18 cellular contexts compared by ENCODE assay signal in genomic region chr1:36309397-36309796, GRCh38.
"Had no signal": no experiment of that assay in that cellular context is flagged by ENCODE, and none has a peak within 500 bp of the region (broad histone marks: within the 10 kb centered on the region; RNA-seq: fewer than 3 reads in every experiment).

No MANE protein-coding gene starts in this region.

- H3K9me3 Mint-ChIP-seq: central memory CD8-positive, alpha-beta T cell; IgD-negative memory B cell; T-helper 1 cell treated with Interleukin-12 subunit alpha and Interleukin-12 subunit beta and Interleukin-4 antibody, amounts not matched to agents 30 μg/mL and 1 μg/mL, for 36 hours had no signal

- H3K4me2 ChIP-seq: PC-9 had no signal

- H3K27ac Mint-ChIP-seq: activated CD8-positive, alpha-beta T cell treated with anti-CD3 and anti-CD28 coated beads, Interleukin-2, amount 10 ng/mL, durations not matched to agents 7 days and 5 days; IgD-negative memory B cell; T-helper 1 cell treated with Interleukin-12 subunit alpha and Interleukin-12 subunit beta and Interleukin-4 antibody, amounts not matched to agents 30 μg/mL and 1 μg/mL, for 36 hours had no signal

- H3K9me3 ChIP-seq: body of pancreas had no signal

- H3K4me3 ChIP-seq: body of pancreas, PC-9 had no signal

- DNase-seq: activated CD4-positive, alpha-beta T cell treated with anti-CD3 and anti-CD28 coated beads for 4 hours; activated CD8-positive, alpha-beta T cell treated with anti-CD3 and anti-CD28 coated beads, Interleukin-2, amount 10 ng/mL, durations not matched to agents 7 days and 5 days; activated naive CD4-positive, alpha-beta T cell treated with Interleukin-2 at 50 U/mL for 16 hours; activated T-cell treated with anti-CD3 and anti-CD28 coated beads, Interleukin-2, amount 50 U/mL, for 48 hours; body of pancreas; KG1; NCI-H1048; NCI-H146; NCI-H187 treated with DMSO at 0.1 percent for 48 hours; NCI-H2081 treated with DMSO at 0.1 percent for 48 hours; NCI-H446; NCI-H524; PC-9; SHP77 treated with DMSO at 0.1 percent for 48 hours had no signal

- H3K27me3 Mint-ChIP-seq: central memory CD8-positive, alpha-beta T cell; IgD-negative memory B cell had no signal

- ATAC-seq: activated CD4-positive, CD25-positive, alpha-beta regulatory T cell treated with anti-CD3 and anti-CD28 coated beads, Interleukin-2, amount 50 U/mL, for 24 hours; activated CD8-positive, alpha-beta T cell treated with anti-CD3 and anti-CD28 coated beads, Interleukin-2, amount 10 ng/mL, durations not matched to agents 7 days and 5 days; body of pancreas had no signal

- H3K27ac ChIP-seq: body of pancreas, PC-9 had no signal

- H3K36me3 Mint-ChIP-seq: IgD-negative memory B cell had no signal

- H3K4me3 Mint-ChIP-seq: activated CD8-positive, alpha-beta T cell treated with anti-CD3 and anti-CD28 coated beads, Interleukin-2, amount 10 ng/mL, durations not matched to agents 7 days and 5 days; central memory CD8-positive, alpha-beta T cell; T-helper 1 cell treated with Interleukin-12 subunit alpha and Interleukin-12 subunit beta and Interleukin-4 antibody, amounts not matched to agents 30 μg/mL and 1 μg/mL, for 36 hours had no signal

- H3K27me3 ChIP-seq: body of pancreas had no signal

- H2AFZ ChIP-seq: PC-9 had no signal
